8 cellular contexts compared by ENCODE assay signal in genomic region chr16:89722392-89723278, GRCh38. TPM values are rescaled to one million over a fixed set of nuclear protein-coding genes. Genes with fewer than 3 reads are reported as not detected.
A peak's percentile ranks its signal among the peaks of the same experiment; 100 is the strongest.
DNase-seq lines count a peak whose midpoint lies in the region; ATAC-seq, FAIRE-seq and TF ChIP-seq lines count a peak whose summit lies in the region.

No MANE protein-coding gene starts in this region.

- TF ChIP-seq EP300 in HepG2 (IDR thresholded peaks at IDR 0.05; ENCODE audit: low read depth in 2 of 2, low read length in 2 of 2) (no peak), HepG2 (CRISPR knock-in tag; IDR thresholded peaks at IDR 0.05; ENCODE audit: borderline replicate concordance) (no peak)

- intact Hi-C loops in HepG2 (cut with micrococcal nuclease; ENCODE audit: unreplicated experiment): no loop called here

- H3K79me2 ChIP-seq in HepG2 (ENCODE audit: insufficient read depth, low read length): peaks cover 18% of the 10 kb centered on the region

- no peak for ATAC-seq in HepG2
- no peak for ATAC-seq in HG02852 (IDR thresholded peaks at IDR 0.05; ENCODE audit: unreplicated experiment)

- no peaks in the 10 kb centered on the region for H3K9me3 ChIP-seq in HepG2 (ENCODE audit: low read length)

- in situ Hi-C loops in HepG2 (cut with HindIII; ENCODE audit: extremely low pct_ligation_motif_present, low pct_unique_long_range_greater_than_20kb): no loop called here

- TF ChIP-seq CTCF in WI38 (IDR thresholded peaks at IDR 0.05; ENCODE audit: low read depth, low read length) (no peak), HepG2 (CRISPR knock-in tag; IDR thresholded peaks at IDR 0.05) (no peak)

- peaks cover 15 to 31% of the 10 kb centered on the region in 2 experiments for H3K36me3 ChIP-seq in HepG2 (replicated peaks in 1 of 2; ENCODE audit: control insufficient read depth in 1 of 2, insufficient read depth in 2 of 2, low read length in 2 of 2)

- no peak overlapping the region for H2AFZ ChIP-seq in HepG2 (ENCODE audit: low read length)

- POLR2A ChIA-PET in HepG2 (lab: Yijun Ruan, JAX): no interaction called here

- FAIRE-seq in GM12892 (lab: Jason Lieb, UNC) (peak; percentile 72), HepG2 (lab: Jason Lieb, UNC) (no peak), HTR-8/SVneo (lab: Jason Lieb, UNC) (no peak)

- H3K27me3 ChIP-seq in HepG2 (ENCODE audit: control insufficient read depth in 1 of 2, insufficient read depth in 2 of 2, low read length in 2 of 2): no peaks in the 10 kb centered on the region; a peak in 1 of 5 replicates

- WGBS in HepG2 (ENCODE audit: low lambda C conversion rate): 94% methylated on average over 38 of the region's 56 CpGs

- peak overlapping the region; percentile 97 for H3K9ac ChIP-seq in HepG2 (ENCODE audit: insufficient read depth, low read depth, low read length)

- peak overlapping the region; percentile 95 for H3K4me2 ChIP-seq in HepG2 (ENCODE audit: low read depth, low read length)

- CTCF ChIA-PET in HepG2 (lab: Yijun Ruan, JAX; ENCODE audit: low intra/inter-chr PET ratio, low total read pairs): no interaction called here

- H3K4me3 ChIP-seq in WI38 (ENCODE audit: low read depth, low read length) (peak overlapping the region; percentile 84), HepG2 (replicated peaks in 1 of 3; ENCODE audit: insufficient read depth in 1 of 3, low read depth in 2 of 3, low read length in 3 of 3) (peak overlapping the region; percentile 72 to 89 (median 82))

- peaks cover 6% of the 10 kb centered on the region; the same call in 1 of the 2 replicates for H4K20me1 ChIP-seq in HepG2 (ENCODE audit: insufficient read depth, low read length)

- TF ChIP-seq POLR2A in GM12892 (IDR thresholded peaks at IDR 0.05; ENCODE audit: low read depth, low read length) (peak; percentile 29; the same call in 1 of the 2 replicates), HepG2 (IDR thresholded peaks at IDR 0.05; ENCODE audit: insufficient read depth in 1 of 2, low read depth in 2 of 2, low read length in 2 of 2) (0 out of 4 replicates have a peak, but pooled peaks of 1 of the 2 experiments have one; percentile 8)

- peak overlapping the region; percentile 99 for H3K27ac ChIP-seq in caudate nucleus (ENCODE audit: low read depth, low read length)
- H3K27ac ChIP-seq in HepG2 (ENCODE audit: extremely low read length, insufficient read depth, low read length): peak overlapping the region; percentile 97

- DNase-seq in GM12892 (ENCODE audit: insufficient read length) (no peak), HUDEP-2 (lab: John Stamatoyannopoulos, UW; ENCODE audit: unreplicated experiment in 76 of 76) (peak in 75 of 76 experiments; percentile 44 to 99 (median 95)), caudate nucleus (lab: John Stamatoyannopoulos, UW) (peak in 32 of 61 donors; percentile 13 to 64 (median 34)), HepG2 (ENCODE audit: low spot score) (no peak), HTR-8/SVneo (ENCODE audit: insufficient read length, low spot score) (no peak)
- DNase-seq in stimulated activated CD4-positive, alpha-beta T cell treated with anti-CD3 and anti-CD28 coated beads, TNF-alpha, amount 100 ng/mL, for 48 hours (ENCODE audit: low read depth in 3 of 3): peak in 2 of 3 donors; percentile 46 to 59

- no peak for TF ChIP-seq RAD21 in HepG2 (CRISPR knock-in tag; IDR thresholded peaks at IDR 0.05)

- peaks cover 36% of the 10 kb centered on the region for H3K4me1 ChIP-seq in HepG2 (ENCODE audit: insufficient read depth, low read length)

- TSS peak; percentile 58 for BruUV-seq in HepG2 (replicated peaks; lab: Mats Ljungman, UMichigan)

RNA-seq across cellular contexts. Expression of gene ZNF276, which starts 1.3 kb away (rescaled TPM):
- polyA plus RNA-seq in GM12892 (2012; ENCODE audit: missing spikeins): 12.2 TPM
- 6.8 and 17.7 TPM in 2 replicates for total RNA-seq in HepG2 (2016; rRNA removed; fragmentation: Illumina TruSeq; extraction: Trizol)
- total RNA-seq in HepG2 (2016; cell fraction: cytosol; rRNA removed; fragmentation: Illumina TruSeq; extraction: Trizol; ENCODE audit: low read depth): 4.4 and 4.7 TPM in 2 replicates
- total RNA-seq in HepG2 (2016; cell fraction: insoluble cytoplasmic fraction; rRNA removed; fragmentation: Illumina TruSeq; extraction: Trizol): 4.5 and 15.9 TPM in 2 replicates
- 5.4 and 8.2 TPM in 2 replicates for total RNA-seq in HepG2 (2016; cell fraction: membrane; rRNA removed; fragmentation: Illumina TruSeq; extraction: Trizol)
- 22.3 and 26.8 TPM in 2 replicates for total RNA-seq in HepG2 (2016; cell fraction: nucleus; rRNA removed; fragmentation: Illumina TruSeq; extraction: Trizol)
- 18.0 and 24.3 TPM in 2 replicates for polyA plus RNA-seq in HepG2 (2011; rRNA removed)
- polyA plus RNA-seq in HepG2 (2011; cell fraction: cytosol; rRNA removed): 8.0 and 12.2 TPM in 2 replicates
- polyA plus RNA-seq in HepG2 (2011; cell fraction: nucleus; rRNA removed): 148 and 167 TPM in 2 replicates
- 16.1 and 20.0 TPM in 2 replicates for polyA plus RNA-seq in HepG2 (2012)
- polyA plus RNA-seq in HepG2 (2016; cell fraction: cytosol; fragmentation: Illumina TruSeq; extraction: Trizol; ENCODE audit: low read depth): 2.3 and 3.4 TPM in 2 replicates
- 7.0 and 9.8 TPM in 2 replicates for polyA plus RNA-seq in HepG2 (2016; cell fraction: insoluble cytoplasmic fraction; fragmentation: Illumina TruSeq; extraction: Trizol; ENCODE audit: low read depth)
- polyA plus RNA-seq in HepG2 (2016; cell fraction: membrane; fragmentation: Illumina TruSeq; extraction: Trizol; ENCODE audit: low read depth): 4.7 and 8.3 TPM in 2 replicates
- 66.1 and 72.8 TPM in 2 replicates for polyA plus RNA-seq in HepG2 (2016; cell fraction: nucleus; fragmentation: Illumina TruSeq; extraction: Trizol; ENCODE audit: insufficient read depth, low read depth)
- polyA minus RNA-seq in HepG2 (2011; rRNA and poly(A)+ RNA removed; ENCODE audit: low replicate concordance): 14.5 and 22.1 TPM in 2 replicates
- 4.0 and 6.3 TPM in 2 replicates for polyA minus RNA-seq in HepG2 (2011; cell fraction: cytosol; rRNA and poly(A)+ RNA removed)
- polyA minus RNA-seq in HepG2 (2011; cell fraction: nucleus; rRNA and poly(A)+ RNA removed): 27.8 and 28.5 TPM in 2 replicates

RNA-seq across cellular contexts. Expression of gene VPS9D1, which starts 1.9 kb away (rescaled TPM):
- polyA plus RNA-seq in GM12892 (2012; ENCODE audit: missing spikeins): 2.7 TPM
- 3.8 and 10.1 TPM in 2 replicates for total RNA-seq in HepG2 (2016; rRNA removed; fragmentation: Illumina TruSeq; extraction: Trizol)
- 2.4 and 3.2 TPM in 2 replicates for total RNA-seq in HepG2 (2016; cell fraction: cytosol; rRNA removed; fragmentation: Illumina TruSeq; extraction: Trizol; ENCODE audit: low read depth)
- total RNA-seq in HepG2 (2016; cell fraction: insoluble cytoplasmic fraction; rRNA removed; fragmentation: Illumina TruSeq; extraction: Trizol): 4.2 and 9.2 TPM in 2 replicates
- 5.2 and 6.8 TPM in 2 replicates for total RNA-seq in HepG2 (2016; cell fraction: membrane; rRNA removed; fragmentation: Illumina TruSeq; extraction: Trizol)
- total RNA-seq in HepG2 (2016; cell fraction: nucleus; rRNA removed; fragmentation: Illumina TruSeq; extraction: Trizol): 13.1 and 15.5 TPM in 2 replicates
- polyA plus RNA-seq in HepG2 (2011; rRNA removed): 13.2 and 18.6 TPM in 2 replicates
- polyA plus RNA-seq in HepG2 (2011; cell fraction: cytosol; rRNA removed): 4.5 and 5.7 TPM in 2 replicates
- 111 and 130 TPM in 2 replicates for polyA plus RNA-seq in HepG2 (2011; cell fraction: nucleus; rRNA removed)
- 7.5 and 10.0 TPM in 2 replicates for polyA plus RNA-seq in HepG2 (2012)
- polyA plus RNA-seq in HepG2 (2016; cell fraction: cytosol; fragmentation: Illumina TruSeq; extraction: Trizol; ENCODE audit: low read depth): 2.5 and 3.3 TPM in 2 replicates
- 4.6 and 6.5 TPM in 2 replicates for polyA plus RNA-seq in HepG2 (2016; cell fraction: insoluble cytoplasmic fraction; fragmentation: Illumina TruSeq; extraction: Trizol; ENCODE audit: low read depth)
- 5.7 and 6.3 TPM in 2 replicates for polyA plus RNA-seq in HepG2 (2016; cell fraction: membrane; fragmentation: Illumina TruSeq; extraction: Trizol; ENCODE audit: low read depth)
- 51.9 and 55.4 TPM in 2 replicates for polyA plus RNA-seq in HepG2 (2016; cell fraction: nucleus; fragmentation: Illumina TruSeq; extraction: Trizol; ENCODE audit: insufficient read depth, low read depth)
- polyA minus RNA-seq in HepG2 (2011; rRNA and poly(A)+ RNA removed; ENCODE audit: low replicate concordance): 4.4 and 8.1 TPM in 2 replicates
- polyA minus RNA-seq in HepG2 (2011; cell fraction: cytosol; rRNA and poly(A)+ RNA removed): 2.2 and 5.0 TPM in 2 replicates
- 6.8 and 7.5 TPM in 2 replicates for polyA minus RNA-seq in HepG2 (2011; cell fraction: nucleus; rRNA and poly(A)+ RNA removed)

RNA-seq across cellular contexts. Expression of gene SPATA2L, which starts 21.1 kb away (rescaled TPM):
- 1.1 TPM for polyA plus RNA-seq in GM12892 (2012; ENCODE audit: missing spikeins)
- 17.0 and 20.7 TPM in 2 replicates for total RNA-seq in HepG2 (2016; rRNA removed; fragmentation: Illumina TruSeq; extraction: Trizol)
- 5.1 and 5.8 TPM in 2 replicates for total RNA-seq in HepG2 (2016; cell fraction: cytosol; rRNA removed; fragmentation: Illumina TruSeq; extraction: Trizol; ENCODE audit: low read depth)
- 16.3 and 20.7 TPM in 2 replicates for total RNA-seq in HepG2 (2016; cell fraction: insoluble cytoplasmic fraction; rRNA removed; fragmentation: Illumina TruSeq; extraction: Trizol)
- 12.5 and 13.4 TPM in 2 replicates for total RNA-seq in HepG2 (2016; cell fraction: membrane; rRNA removed; fragmentation: Illumina TruSeq; extraction: Trizol)
- total RNA-seq in HepG2 (2016; cell fraction: nucleus; rRNA removed; fragmentation: Illumina TruSeq; extraction: Trizol): 9.5 and 13.5 TPM in 2 replicates
- polyA plus RNA-seq in HepG2 (2011; rRNA removed): 9.1 and 11.8 TPM in 2 replicates
- polyA plus RNA-seq in HepG2 (2011; cell fraction: cytosol; rRNA removed): 13.4 and 23.3 TPM in 2 replicates
- 26.3 and 28.3 TPM in 2 replicates for polyA plus RNA-seq in HepG2 (2011; cell fraction: nucleus; rRNA removed)
- polyA plus RNA-seq in HepG2 (2012): 6.8 and 12.5 TPM in 2 replicates
- 3.0 and 3.1 TPM in 2 replicates for polyA plus RNA-seq in HepG2 (2016; cell fraction: cytosol; fragmentation: Illumina TruSeq; extraction: Trizol; ENCODE audit: low read depth)
- 13.3 and 14.0 TPM in 2 replicates for polyA plus RNA-seq in HepG2 (2016; cell fraction: insoluble cytoplasmic fraction; fragmentation: Illumina TruSeq; extraction: Trizol; ENCODE audit: low read depth)
- 5.3 and 7.7 TPM in 2 replicates for polyA plus RNA-seq in HepG2 (2016; cell fraction: membrane; fragmentation: Illumina TruSeq; extraction: Trizol; ENCODE audit: low read depth)
- polyA plus RNA-seq in HepG2 (2016; cell fraction: nucleus; fragmentation: Illumina TruSeq; extraction: Trizol; ENCODE audit: insufficient read depth, low read depth): 14.9 and 15.5 TPM in 2 replicates
- polyA minus RNA-seq in HepG2 (2011; rRNA and poly(A)+ RNA removed; ENCODE audit: low replicate concordance): 3.5 and 31.4 TPM in 2 replicates
- 16.7 and 20.7 TPM in 2 replicates for polyA minus RNA-seq in HepG2 (2011; cell fraction: cytosol; rRNA and poly(A)+ RNA removed)
- polyA minus RNA-seq in HepG2 (2011; cell fraction: nucleus; rRNA and poly(A)+ RNA removed): 8.8 and 8.9 TPM in 2 replicates

RNA-seq across cellular contexts. Expression of gene CDK10, which starts 36.1 kb away (rescaled TPM):
- polyA plus RNA-seq in GM12892 (2012; ENCODE audit: missing spikeins): 40.0 TPM
- total RNA-seq in HepG2 (2016; rRNA removed; fragmentation: Illumina TruSeq; extraction: Trizol): 1.2 and 2.5 TPM in 2 replicates
- 4.2 and 5.8 TPM in 2 replicates for total RNA-seq in HepG2 (2016; cell fraction: cytosol; rRNA removed; fragmentation: Illumina TruSeq; extraction: Trizol; ENCODE audit: low read depth)
- total RNA-seq in HepG2 (2016; cell fraction: insoluble cytoplasmic fraction; rRNA removed; fragmentation: Illumina TruSeq; extraction: Trizol): 1.4 and 2.6 TPM in 2 replicates
- 3.5 TPM in 2 replicates for total RNA-seq in HepG2 (2016; cell fraction: membrane; rRNA removed; fragmentation: Illumina TruSeq; extraction: Trizol)
- total RNA-seq in HepG2 (2016; cell fraction: nucleus; rRNA removed; fragmentation: Illumina TruSeq; extraction: Trizol): 2.4 and 3.5 TPM in 2 replicates
- polyA plus RNA-seq in HepG2 (2011; rRNA removed): 3.9 and 4.3 TPM in 2 replicates
- polyA plus RNA-seq in HepG2 (2011; cell fraction: cytosol; rRNA removed): 1.5 and 2.1 TPM in 2 replicates
- polyA plus RNA-seq in HepG2 (2011; cell fraction: nucleus; rRNA removed): 28.1 and 29.8 TPM in 2 replicates
- polyA plus RNA-seq in HepG2 (2012): 2.7 and 6.1 TPM in 2 replicates
- 1.1 TPM in 2 replicates for polyA plus RNA-seq in HepG2 (2016; cell fraction: cytosol; fragmentation: Illumina TruSeq; extraction: Trizol; ENCODE audit: low read depth)
- polyA plus RNA-seq in HepG2 (2016; cell fraction: insoluble cytoplasmic fraction; fragmentation: Illumina TruSeq; extraction: Trizol; ENCODE audit: low read depth): 1.1 and 1.2 TPM in 2 replicates
- 1.0 and 1.2 TPM in 2 replicates for polyA plus RNA-seq in HepG2 (2016; cell fraction: membrane; fragmentation: Illumina TruSeq; extraction: Trizol; ENCODE audit: low read depth)
- 11.0 and 12.6 TPM in 2 replicates for polyA plus RNA-seq in HepG2 (2016; cell fraction: nucleus; fragmentation: Illumina TruSeq; extraction: Trizol; ENCODE audit: insufficient read depth, low read depth)
- 2.9 and 43.1 TPM in 2 replicates for polyA minus RNA-seq in HepG2 (2011; rRNA and poly(A)+ RNA removed; ENCODE audit: low replicate concordance)
- polyA minus RNA-seq in HepG2 (2011; cell fraction: cytosol; rRNA and poly(A)+ RNA removed): 1.6 and 2.8 TPM in 2 replicates
- polyA minus RNA-seq in HepG2 (2011; cell fraction: nucleus; rRNA and poly(A)+ RNA removed): 4.5 and 5.8 TPM in 2 replicates

Comparison
In these comparisons a context has a peak if more than half of its experiments do, and no peak if none do; other contexts are left out.
1. DNase-seq: peak in HUDEP-2 (75 of 76), caudate nucleus (32 of 61) and stimulated activated CD4-positive, alpha-beta T cell treated with anti-CD3 and anti-CD28 coated beads, TNF-alpha, amount 100 ng/mL, for 48 hours (2 of 3); none in GM12892 (single experiment), HepG2 (single experiment) and HTR-8/SVneo (single experiment).